In genomic region chr12:23757541-23757962, GRCh38 we compare ENCODE assay signal across 19 cellular contexts.
DNase-seq lines count a peak whose midpoint lies in the region; FAIRE-seq and TF ChIP-seq lines count a peak whose summit lies in the region.
"Had no signal": no experiment of that assay in that cellular context is flagged by ENCODE, and none has a peak within 500 bp of the region (broad histone marks: within the 10 kb centered on the region; RNA-seq: fewer than 3 reads in every experiment).

No MANE protein-coding gene starts in this region.

- H3K36me3 ChIP-seq in mesodermal cell (ENCODE audit: control insufficient read depth, insufficient read depth, low read length) = no peaks in the 10 kb centered on the region
- H3K36me3 ChIP-seq: BLaER1, vagina had no signal

- H3K4me3 Mint-ChIP-seq in endothelial cell (ENCODE audit: unreplicated experiment) = no peak overlapping the region
- H3K4me3 Mint-ChIP-seq: naive B cell had no signal

- TF ChIP-seq CTCF in endothelial cell (IDR thresholded peaks at IDR 0.05; ENCODE audit: unreplicated experiment) = no peak

- in situ Hi-C loops in G401 (cut with HindIII; ENCODE audit: low sequenced_read_pairs) = no loop called here

- peak; percentile 93 for DNase-seq in DMS53 (lab: John Stamatoyannopoulos, UW)
- DNase-seq in NCI-H2029 (lab: John Stamatoyannopoulos, UW) = peak; percentile 29
- DNase-seq in endothelial cell (ENCODE audit: low spot score) = peak; percentile 8
- no peak for DNase-seq in G401 (ENCODE audit: low spot score)
- DNase-seq in HUDEP-2 (lab: John Stamatoyannopoulos, UW; ENCODE audit: unreplicated experiment in 76 of 76) = no peak
- no peak for DNase-seq in GM12891 (ENCODE audit: insufficient read length, low spot score)
- no peak for DNase-seq in NCI-H526 treated with DMSO at 0.1 percent for 48 hours (lab: John Stamatoyannopoulos, UW)
- DNase-seq: activated CD4-positive, alpha-beta T cell treated with anti-CD3 and anti-CD28 coated beads, Interleukin-2, amount 50 U/mL, for 1 hour; anterior cingulate cortex; EL; kidney; naive B cell; NCI-H524 treated with DMSO at 0.1 percent for 48 hours; stimulated activated CD4-positive, alpha-beta T cell treated with anti-CD3 and anti-CD28 coated beads, Interleukin-4, amount 100 ng/mL, for 24 hours; stimulated activated naive CD4-positive, alpha-beta T cell had no signal

- peaks cover 31% of the 10 kb centered on the region for H3K4me1 Mint-ChIP-seq in endothelial cell (ENCODE audit: unreplicated experiment)
- H3K4me1 Mint-ChIP-seq: naive B cell had no signal

- TF ChIP-seq POLR2A in GM12891 (IDR thresholded peaks at IDR 0.05; ENCODE audit: low read depth, low read length) = no peak

- H3K9me3 Mint-ChIP-seq in endothelial cell (ENCODE audit: unreplicated experiment) = no peaks in the 10 kb centered on the region
- H3K9me3 Mint-ChIP-seq: naive B cell had no signal

- 33% methylated on average over 1 of the region's 1 CpG; no CpG with 5 or more reads in 1 of the 2 experiments for WGBS in mesodermal cell (ENCODE audit: insufficient coverage in 2 of 2), 2 experiments

- peak overlapping the region; percentile 19 for H3K27ac ChIP-seq in mesodermal cell (ENCODE audit: low read depth, low read length, severe bottlenecking)
- H3K27ac ChIP-seq: BLaER1, RWPE1, vagina had no signal

- H3K4me1 ChIP-seq in mesodermal cell (ENCODE audit: control insufficient read depth, insufficient read depth, low read length, poor library complexity, severe bottlenecking) = peaks cover 5% of the 10 kb centered on the region
- H3K4me1 ChIP-seq: BLaER1, vagina had no signal

- peak overlapping the region; percentile 97 for H3K27ac Mint-ChIP-seq in endothelial cell (ENCODE audit: unreplicated experiment)
- H3K27ac Mint-ChIP-seq: naive B cell had no signal

- H3K4me3 ChIP-seq in mesodermal cell (ENCODE audit: extremely low read depth, insufficient read depth, low read length, poor library complexity, severe bottlenecking) = no peak overlapping the region
- H3K4me3 ChIP-seq: BLaER1, vagina had no signal

- no peaks in the 10 kb centered on the region for H3K9me3 ChIP-seq in mesodermal cell (ENCODE audit: control insufficient read depth, low read length)
- H3K9me3 ChIP-seq: BLaER1, vagina had no signal

- no peak for FAIRE-seq in GM12891 (lab: Jason Lieb, UNC)
- FAIRE-seq: kidney had no signal

- H3K27me3 Mint-ChIP-seq in endothelial cell (ENCODE audit: unreplicated experiment) = no peaks in the 10 kb centered on the region
- H3K27me3 Mint-ChIP-seq: naive B cell had no signal

- H3K36me3 Mint-ChIP-seq in endothelial cell (ENCODE audit: low read depth, unreplicated experiment) = no peaks in the 10 kb centered on the region
- H3K36me3 Mint-ChIP-seq: naive B cell had no signal

TF ChIP-seq in GM12891, 5 proteins besides CTCF, POLR2A, EP300 and RAD21:
- TF ChIP-seq TAF1 (IDR thresholded peaks at IDR 0.05; ENCODE audit: low read depth, low read length) (no peak), SPI1 (IDR thresholded peaks at IDR 0.05; ENCODE audit: low read depth, low read length) (no peak), PAX5 (IDR thresholded peaks at IDR 0.05; ENCODE audit: insufficient read depth, low read length, severe bottlenecking) (no peak), POLR2AphosphoS5 (IDR thresholded peaks at IDR 0.05; ENCODE audit: low read depth, low read length) (no peak), POU2F2 (IDR thresholded peaks at IDR 0.05; ENCODE audit: low read depth, low read length) (no peak)

Comparison
In these comparisons a context has a peak if more than half of its experiments do, and no peak if none do; other contexts are left out.
1. DNase-seq: peak in DMS53 (single experiment), NCI-H2029 (single experiment) and endothelial cell (single experiment); none in G401 (single experiment), HUDEP-2 (0 of 76), GM12891 (single experiment) and NCI-H526 treated with DMSO at 0.1 percent for 48 hours (single experiment).